In the genomic region with DNA sequence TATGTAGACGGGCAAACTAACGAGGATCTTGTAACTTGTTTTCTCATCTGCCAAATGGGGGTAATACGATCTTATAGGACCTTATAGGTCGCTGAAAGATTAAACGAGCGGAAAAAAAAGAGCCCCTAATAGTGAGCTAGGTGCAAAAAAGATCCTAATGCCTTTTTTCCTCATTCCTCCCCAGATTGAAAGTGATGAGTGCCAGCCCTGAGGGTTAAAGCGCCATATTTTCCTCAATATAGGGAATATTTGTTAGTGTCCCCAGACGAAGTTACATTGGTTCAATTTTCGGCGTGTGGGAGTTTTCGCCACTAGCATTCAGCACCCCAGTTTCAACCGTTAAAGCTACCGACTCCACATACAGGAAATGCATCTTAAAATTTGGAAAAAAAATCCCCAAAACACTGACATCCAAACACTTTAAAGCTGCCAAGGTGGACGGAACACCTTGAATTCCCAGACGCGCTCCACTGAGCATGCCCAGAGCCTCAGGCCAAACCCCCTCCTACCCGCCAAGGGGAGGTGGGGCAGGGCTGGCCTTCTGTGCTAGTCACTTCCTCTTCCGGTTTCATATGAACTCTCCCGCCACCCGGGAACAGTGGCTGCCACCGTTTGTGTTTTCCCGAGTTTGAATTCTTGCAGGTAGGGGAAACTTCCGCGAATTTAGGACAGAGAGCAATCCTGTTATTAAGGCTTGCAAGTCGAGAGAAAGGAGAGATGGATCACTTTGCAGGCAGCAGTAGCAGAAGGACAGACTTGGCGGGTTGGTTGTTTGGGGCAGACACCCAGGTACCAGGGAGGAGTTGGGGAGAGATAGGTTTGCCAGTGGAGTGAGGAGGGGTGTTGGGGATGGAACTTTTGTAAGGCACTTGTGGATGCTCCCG, we compare ENCODE assay signal across 1 cellular context.
A peak's percentile ranks its signal among the peaks of the same experiment; 100 is the strongest.
TF ChIP-seq lines count a peak whose summit lies in the region.

A gene with protein sequence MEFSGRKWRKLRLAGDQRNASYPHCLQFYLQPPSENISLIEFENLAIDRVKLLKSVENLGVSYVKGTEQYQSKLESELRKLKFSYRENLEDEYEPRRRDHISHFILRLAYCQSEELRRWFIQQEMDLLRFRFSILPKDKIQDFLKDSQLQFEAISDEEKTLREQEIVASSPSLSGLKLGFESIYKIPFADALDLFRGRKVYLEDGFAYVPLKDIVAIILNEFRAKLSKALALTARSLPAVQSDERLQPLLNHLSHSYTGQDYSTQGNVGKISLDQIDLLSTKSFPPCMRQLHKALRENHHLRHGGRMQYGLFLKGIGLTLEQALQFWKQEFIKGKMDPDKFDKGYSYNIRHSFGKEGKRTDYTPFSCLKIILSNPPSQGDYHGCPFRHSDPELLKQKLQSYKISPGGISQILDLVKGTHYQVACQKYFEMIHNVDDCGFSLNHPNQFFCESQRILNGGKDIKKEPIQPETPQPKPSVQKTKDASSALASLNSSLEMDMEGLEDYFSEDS (plus strand): TSS at position 571 of the 884 bp plus-strand sequence. CDS start 816 bp downstream, outside the sequence.

TF ChIP-seq in K562, 482 proteins besides CTCF, POLR2A, EP300 and RAD21 (continued from another document and continues in another):
- TF ChIP-seq, protein P1, sequence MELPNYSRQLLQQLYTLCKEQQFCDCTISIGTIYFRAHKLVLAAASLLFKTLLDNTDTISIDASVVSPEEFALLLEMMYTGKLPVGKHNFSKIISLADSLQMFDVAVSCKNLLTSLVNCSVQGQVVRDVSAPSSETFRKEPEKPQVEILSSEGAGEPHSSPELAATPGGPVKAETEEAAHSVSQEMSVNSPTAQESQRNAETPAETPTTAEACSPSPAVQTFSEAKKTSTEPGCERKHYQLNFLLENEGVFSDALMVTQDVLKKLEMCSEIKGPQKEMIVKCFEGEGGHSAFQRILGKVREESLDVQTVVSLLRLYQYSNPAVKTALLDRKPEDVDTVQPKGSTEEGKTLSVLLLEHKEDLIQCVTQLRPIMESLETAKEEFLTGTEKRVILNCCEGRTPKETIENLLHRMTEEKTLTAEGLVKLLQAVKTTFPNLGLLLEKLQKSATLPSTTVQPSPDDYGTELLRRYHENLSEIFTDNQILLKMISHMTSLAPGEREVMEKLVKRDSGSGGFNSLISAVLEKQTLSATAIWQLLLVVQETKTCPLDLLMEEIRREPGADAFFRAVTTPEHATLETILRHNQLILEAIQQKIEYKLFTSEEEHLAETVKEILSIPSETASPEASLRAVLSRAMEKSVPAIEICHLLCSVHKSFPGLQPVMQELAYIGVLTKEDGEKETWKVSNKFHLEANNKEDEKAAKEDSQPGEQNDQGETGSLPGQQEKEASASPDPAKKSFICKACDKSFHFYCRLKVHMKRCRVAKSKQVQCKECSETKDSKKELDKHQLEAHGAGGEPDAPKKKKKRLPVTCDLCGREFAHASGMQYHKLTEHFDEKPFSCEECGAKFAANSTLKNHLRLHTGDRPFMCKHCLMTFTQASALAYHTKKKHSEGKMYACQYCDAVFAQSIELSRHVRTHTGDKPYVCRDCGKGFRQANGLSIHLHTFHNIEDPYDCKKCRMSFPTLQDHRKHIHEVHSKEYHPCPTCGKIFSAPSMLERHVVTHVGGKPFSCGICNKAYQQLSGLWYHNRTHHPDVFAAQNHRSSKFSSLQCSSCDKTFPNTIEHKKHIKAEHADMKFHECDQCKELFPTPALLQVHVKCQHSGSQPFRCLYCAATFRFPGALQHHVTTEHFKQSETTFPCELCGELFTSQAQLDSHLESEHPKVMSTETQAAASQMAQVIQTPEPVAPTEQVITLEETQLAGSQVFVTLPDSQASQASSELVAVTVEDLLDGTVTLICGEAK (IDR thresholded peaks at IDR 0.05), result peak; percentile 92
- TF ChIP-seq, protein P1 (CRISPR knock-in tag; IDR thresholded peaks at IDR 0.05), result no peak
- TF ChIP-seq HDAC2 (IDR thresholded peaks at IDR 0.05) (peak; percentile 80; the same call in 1 of the 2 replicates), PTBP1 (IDR thresholded peaks at IDR 0.05; ENCODE audit: low read depth, low read length) (no peak), ZMIZ1 (IDR thresholded peaks at IDR 0.05; ENCODE audit: low read depth in 2 of 2, low read length in 2 of 2) (no peak), PTRF (tag; IDR thresholded peaks at IDR 0.05) (no peak), MAFF (IDR thresholded peaks at IDR 0.05; ENCODE audit: low read length) (no peak), EHMT2 (IDR thresholded peaks at IDR 0.05) (no peak), NFE2 (IDR thresholded peaks at IDR 0.05; ENCODE audit: low read depth) (no peak), RNF2 (IDR thresholded peaks at IDR 0.05) (no peak), CTBP1 (IDR thresholded peaks at IDR 0.05; ENCODE audit: borderline replicate concordance) (peak; percentile 37; the same call in 1 of the 2 replicates), ZNF316 (IDR thresholded peaks at IDR 0.05) (no peak), MAFK (IDR thresholded peaks at IDR 0.05; ENCODE audit: low read length) (0 out of 2 replicates have a peak, but pooled peaks have one; percentile 25), GABPA (tag; conservative IDR thresholded peaks at IDR 0.05; ENCODE audit: low read depth) (peak; percentile 95), SMC3 (conservative IDR thresholded peaks at IDR 0.05; ENCODE audit: insufficient read depth, low read depth, low read length) (no peak)
- TF ChIP-seq, protein P2, sequence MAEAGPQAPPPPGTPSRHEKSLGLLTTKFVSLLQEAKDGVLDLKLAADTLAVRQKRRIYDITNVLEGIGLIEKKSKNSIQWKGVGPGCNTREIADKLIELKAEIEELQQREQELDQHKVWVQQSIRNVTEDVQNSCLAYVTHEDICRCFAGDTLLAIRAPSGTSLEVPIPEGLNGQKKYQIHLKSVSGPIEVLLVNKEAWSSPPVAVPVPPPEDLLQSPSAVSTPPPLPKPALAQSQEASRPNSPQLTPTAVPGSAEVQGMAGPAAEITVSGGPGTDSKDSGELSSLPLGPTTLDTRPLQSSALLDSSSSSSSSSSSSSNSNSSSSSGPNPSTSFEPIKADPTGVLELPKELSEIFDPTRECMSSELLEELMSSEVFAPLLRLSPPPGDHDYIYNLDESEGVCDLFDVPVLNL (CRISPR knock-in tag; IDR thresholded peaks at IDR 0.05; ENCODE audit: low read depth), result peak; percentile 88
- TF ChIP-seq, protein P3, sequence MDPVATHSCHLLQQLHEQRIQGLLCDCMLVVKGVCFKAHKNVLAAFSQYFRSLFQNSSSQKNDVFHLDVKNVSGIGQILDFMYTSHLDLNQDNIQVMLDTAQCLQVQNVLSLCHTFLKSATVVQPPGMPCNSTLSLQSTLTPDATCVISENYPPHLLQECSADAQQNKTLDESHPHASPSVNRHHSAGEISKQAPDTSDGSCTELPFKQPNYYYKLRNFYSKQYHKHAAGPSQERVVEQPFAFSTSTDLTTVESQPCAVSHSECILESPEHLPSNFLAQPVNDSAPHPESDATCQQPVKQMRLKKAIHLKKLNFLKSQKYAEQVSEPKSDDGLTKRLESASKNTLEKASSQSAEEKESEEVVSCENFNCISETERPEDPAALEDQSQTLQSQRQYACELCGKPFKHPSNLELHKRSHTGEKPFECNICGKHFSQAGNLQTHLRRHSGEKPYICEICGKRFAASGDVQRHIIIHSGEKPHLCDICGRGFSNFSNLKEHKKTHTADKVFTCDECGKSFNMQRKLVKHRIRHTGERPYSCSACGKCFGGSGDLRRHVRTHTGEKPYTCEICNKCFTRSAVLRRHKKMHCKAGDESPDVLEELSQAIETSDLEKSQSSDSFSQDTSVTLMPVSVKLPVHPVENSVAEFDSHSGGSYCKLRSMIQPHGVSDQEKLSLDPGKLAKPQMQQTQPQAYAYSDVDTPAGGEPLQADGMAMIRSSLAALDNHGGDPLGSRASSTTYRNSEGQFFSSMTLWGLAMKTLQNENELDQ (CRISPR knock-in tag; IDR thresholded peaks at IDR 0.05; ENCODE audit: borderline replicate concordance), result no peak
